ENCODE assay signal across 24 cellular contexts in the genomic region with DNA sequence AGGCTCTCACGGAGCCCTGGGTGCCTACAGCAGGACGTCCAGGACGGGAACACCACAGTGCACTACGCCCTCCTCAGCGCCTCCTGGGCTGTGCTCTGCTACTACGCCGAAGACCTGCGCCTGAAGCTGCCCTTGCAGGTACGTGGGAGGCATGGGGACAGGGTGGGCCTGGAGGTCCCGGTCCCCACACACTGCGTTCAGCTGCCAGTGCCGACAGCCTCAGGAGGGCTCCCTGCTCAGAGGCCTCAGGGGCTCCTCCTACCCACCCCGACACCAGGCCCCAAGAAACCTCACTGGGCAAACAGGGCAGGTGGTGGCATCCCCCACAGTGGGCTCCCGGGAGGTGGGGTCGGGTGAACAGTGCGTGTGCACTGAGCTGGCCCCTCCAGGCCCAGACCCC. TPM values are rescaled to one million over a fixed set of nuclear protein-coding genes. Genes with fewer than 3 reads are reported as not detected.
DNase-seq lines count a peak whose midpoint lies in the region; ATAC-seq and TF ChIP-seq lines count a peak whose summit lies in the region.
"Had no signal": no experiment of that assay in that cellular context is flagged by ENCODE, and none has a peak within 500 bp of the region (broad histone marks: within the 10 kb centered on the region; RNA-seq: fewer than 3 reads in every experiment).

No MANE protein-coding gene starts in this region.

- ATAC-seq in GM18520 (IDR thresholded peaks at IDR 0.05; ENCODE audit: unreplicated experiment) (no peak), GM21423 (IDR thresholded peaks at IDR 0.05; ENCODE audit: unreplicated experiment) (no peak)
- ATAC-seq: GM12878 had no signal

- H3K27ac ChIP-seq in C4-2B (peak overlapping the region; percentile 72), WERI-Rb-1 (no peak overlapping the region)
- H3K27ac ChIP-seq: BLaER1 treated with 17β-estradiol and CSF1 and Interleukin-3, amounts not matched to agents 10 nM and 100 nM; KMS-11; Peyer's patch; SK-N-MC had no signal

- H3K27ac Mint-ChIP-seq in nephron progenitor cell: no peak overlapping the region
- H3K27ac Mint-ChIP-seq: CD4-positive, alpha-beta memory T cell had no signal

- H3K36me3 Mint-ChIP-seq in nephron progenitor cell (ENCODE audit: low read depth): no peaks in the 10 kb centered on the region
- H3K36me3 Mint-ChIP-seq: CD4-positive, alpha-beta memory T cell had no signal

- no peaks in the 10 kb centered on the region for H3K9me3 Mint-ChIP-seq in nephron progenitor cell
- H3K9me3 Mint-ChIP-seq: CD4-positive, alpha-beta memory T cell had no signal

- no peak overlapping the region for H3K4me3 Mint-ChIP-seq in nephron progenitor cell
- H3K4me3 Mint-ChIP-seq: CD4-positive, alpha-beta memory T cell had no signal

- TF ChIP-seq CTCF in C4-2B (conservative IDR thresholded peaks at IDR 0.05) (no peak), WERI-Rb-1 (IDR thresholded peaks at IDR 0.05; ENCODE audit: low read depth, low read length) (no peak), nephron progenitor cell (IDR thresholded peaks at IDR 0.05) (no peak)

- H3K9me3 ChIP-seq in WERI-Rb-1 (ENCODE audit: severe bottlenecking): no peaks in the 10 kb centered on the region
- H3K9me3 ChIP-seq: BLaER1 treated with 17β-estradiol and CSF1 and Interleukin-3, amounts not matched to agents 10 nM and 100 nM; Caco-2; HAP-1; Peyer's patch had no signal

- H3K36me3 ChIP-seq in H7 (replicated peaks; ENCODE audit: control insufficient read depth, insufficient read depth, low read length): no peaks in the 10 kb centered on the region
- no peaks in the 10 kb centered on the region for H3K36me3 ChIP-seq in WERI-Rb-1
- H3K36me3 ChIP-seq: BLaER1 treated with 17β-estradiol and CSF1 and Interleukin-3, amounts not matched to agents 10 nM and 100 nM; HAP-1; Peyer's patch had no signal

- H3K4me3 ChIP-seq in H7 (ENCODE audit: insufficient read depth, low read depth, low read length) (no peak overlapping the region), WERI-Rb-1 (ENCODE audit: low read depth, low read length) (no peak overlapping the region)
- H3K4me3 ChIP-seq: BLaER1 treated with 17β-estradiol and CSF1 and Interleukin-3, amounts not matched to agents 10 nM and 100 nM; GM12878; HAP-1; Peyer's patch; SK-N-MC had no signal

- H3K27me3 Mint-ChIP-seq in nephron progenitor cell (ENCODE audit: low read depth, poor library complexity): no peaks in the 10 kb centered on the region
- H3K27me3 Mint-ChIP-seq: CD4-positive, alpha-beta memory T cell had no signal

- peaks cover 12% of the 10 kb centered on the region for H3K4me1 Mint-ChIP-seq in nephron progenitor cell
- H3K4me1 Mint-ChIP-seq: CD4-positive, alpha-beta memory T cell had no signal

- DNase-seq in H7 (peak; percentile 68), WERI-Rb-1 (peak; percentile 2), nephron progenitor cell (peak; percentile 3), Ammon's horn (ENCODE audit: low spot score) (no peak), COR-L47 (lab: John Stamatoyannopoulos, UW) (no peak)
- DNase-seq: Caco-2; CD4-positive, alpha-beta memory T cell; NCI-H1048; NCI-H1417; NCI-H1694; NCI-H2081; NCI-H2227 treated with DMSO at 0.1 percent for 48 hours; NCI-H69; Peyer's patch; SIG-M5; SW 1271 had no signal

- H3K27me3 ChIP-seq in H7 (ENCODE audit: control insufficient read depth, insufficient read depth, low read length) (no peaks in the 10 kb centered on the region), WERI-Rb-1 (ENCODE audit: insufficient read depth, low read depth, severe bottlenecking) (no peaks in the 10 kb centered on the region)
- H3K27me3 ChIP-seq: BLaER1 treated with 17β-estradiol and CSF1 and Interleukin-3, amounts not matched to agents 10 nM and 100 nM; Peyer's patch had no signal

RNA-seq across cellular contexts. Expression of gene ANO7, which starts 10.8 kb away (rescaled TPM):
- 2.0 and 4.0 TPM in 2 replicates for total RNA-seq in H7 (2014; rRNA removed; shearing (Covaris generic))

RNA-seq across cellular contexts. Expression of gene PPP1R7, which starts 49.0 kb away (rescaled TPM):
- 32.1 and 36.9 TPM in 2 replicates for total RNA-seq in H7 (2014; rRNA removed; shearing (Covaris generic))

RNA-seq across cellular contexts. Expression of gene PASK, which starts 50.0 kb away (rescaled TPM):
- total RNA-seq in H7 (2014; rRNA removed; shearing (Covaris generic)): 20.4 and 20.6 TPM in 2 replicates

Comparison
In these comparisons a context has a peak if more than half of its experiments do, and no peak if none do; other contexts are left out.
1. DNase-seq: peak in H7 (single experiment), WERI-Rb-1 (single experiment) and nephron progenitor cell (single experiment); none in Ammon's horn (single experiment) and COR-L47 (single experiment).